1 cellular context compared by ENCODE assay signal in genomic region chr5:38466444-38467189, GRCh38.
TF ChIP-seq lines count a peak whose summit lies in the region.

No MANE protein-coding gene starts in this region.

TF ChIP-seq in SK-N-SH, 30 proteins besides CTCF, POLR2A, EP300 and RAD21 (continued from another document):
- TF ChIP-seq, protein P1, sequence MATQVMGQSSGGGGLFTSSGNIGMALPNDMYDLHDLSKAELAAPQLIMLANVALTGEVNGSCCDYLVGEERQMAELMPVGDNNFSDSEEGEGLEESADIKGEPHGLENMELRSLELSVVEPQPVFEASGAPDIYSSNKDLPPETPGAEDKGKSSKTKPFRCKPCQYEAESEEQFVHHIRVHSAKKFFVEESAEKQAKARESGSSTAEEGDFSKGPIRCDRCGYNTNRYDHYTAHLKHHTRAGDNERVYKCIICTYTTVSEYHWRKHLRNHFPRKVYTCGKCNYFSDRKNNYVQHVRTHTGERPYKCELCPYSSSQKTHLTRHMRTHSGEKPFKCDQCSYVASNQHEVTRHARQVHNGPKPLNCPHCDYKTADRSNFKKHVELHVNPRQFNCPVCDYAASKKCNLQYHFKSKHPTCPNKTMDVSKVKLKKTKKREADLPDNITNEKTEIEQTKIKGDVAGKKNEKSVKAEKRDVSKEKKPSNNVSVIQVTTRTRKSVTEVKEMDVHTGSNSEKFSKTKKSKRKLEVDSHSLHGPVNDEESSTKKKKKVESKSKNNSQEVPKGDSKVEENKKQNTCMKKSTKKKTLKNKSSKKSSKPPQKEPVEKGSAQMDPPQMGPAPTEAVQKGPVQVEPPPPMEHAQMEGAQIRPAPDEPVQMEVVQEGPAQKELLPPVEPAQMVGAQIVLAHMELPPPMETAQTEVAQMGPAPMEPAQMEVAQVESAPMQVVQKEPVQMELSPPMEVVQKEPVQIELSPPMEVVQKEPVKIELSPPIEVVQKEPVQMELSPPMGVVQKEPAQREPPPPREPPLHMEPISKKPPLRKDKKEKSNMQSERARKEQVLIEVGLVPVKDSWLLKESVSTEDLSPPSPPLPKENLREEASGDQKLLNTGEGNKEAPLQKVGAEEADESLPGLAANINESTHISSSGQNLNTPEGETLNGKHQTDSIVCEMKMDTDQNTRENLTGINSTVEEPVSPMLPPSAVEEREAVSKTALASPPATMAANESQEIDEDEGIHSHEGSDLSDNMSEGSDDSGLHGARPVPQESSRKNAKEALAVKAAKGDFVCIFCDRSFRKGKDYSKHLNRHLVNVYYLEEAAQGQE (IDR thresholded peaks at IDR 0.05; ENCODE audit: low read depth, low read length), result no peak
- TF ChIP-seq YY1 (IDR thresholded peaks at IDR 0.05; ENCODE audit: low read depth), result no peak
- no peak for TF ChIP-seq RFX5 (IDR thresholded peaks at IDR 0.05; ENCODE audit: low read length)
- TF ChIP-seq RCOR1 (IDR thresholded peaks at IDR 0.05; ENCODE audit: low read length), result no peak
- TF ChIP-seq NFIC (IDR thresholded peaks at IDR 0.05; ENCODE audit: borderline replicate concordance), result no peak
- TF ChIP-seq TCF12 (IDR thresholded peaks at IDR 0.05), result no peak
- TF ChIP-seq MEF2A (IDR thresholded peaks at IDR 0.05; ENCODE audit: borderline replicate concordance, low read depth), result no peak
- no peak for TF ChIP-seq ZBTB33 (IDR thresholded peaks at IDR 0.05; ENCODE audit: borderline replicate concordance, low read depth)
- no peak for TF ChIP-seq POLR2AphosphoS5 (IDR thresholded peaks at IDR 0.05; ENCODE audit: low read depth, low read length)
- TF ChIP-seq MXI1 (IDR thresholded peaks at IDR 0.05; ENCODE audit: low read depth, low read length), result no peak
